Comparison of ENCODE assay signal across 1 cellular context in the genomic region with DNA sequence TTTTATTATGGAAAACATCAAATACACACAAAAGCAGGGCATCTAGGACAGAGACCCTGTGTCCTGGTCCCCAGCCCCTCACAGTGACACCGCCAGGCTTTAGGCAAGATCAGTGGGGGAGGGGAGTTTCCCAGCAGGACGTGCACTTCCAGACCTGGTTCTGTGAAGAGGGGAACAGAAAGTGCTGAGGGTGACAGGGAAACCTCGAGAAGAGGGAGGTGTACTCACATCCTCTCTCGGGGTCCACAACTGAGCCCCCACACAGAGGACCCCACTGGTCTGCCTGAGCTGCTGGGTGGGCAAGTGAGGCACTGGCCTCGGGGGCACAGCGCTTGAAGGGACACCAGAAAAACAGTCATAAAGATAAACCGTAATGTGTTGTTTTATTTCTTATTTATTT.
TF ChIP-seq lines count a peak whose summit lies in the region.

No MANE protein-coding gene starts in this region.

TF ChIP-seq in IMR-90, 13 proteins besides CTCF, POLR2A, EP300 and RAD21:
- TF ChIP-seq CHD1 (IDR thresholded peaks at IDR 0.05; ENCODE audit: low read depth, low read length), result no peak
- TF ChIP-seq, protein P1, sequence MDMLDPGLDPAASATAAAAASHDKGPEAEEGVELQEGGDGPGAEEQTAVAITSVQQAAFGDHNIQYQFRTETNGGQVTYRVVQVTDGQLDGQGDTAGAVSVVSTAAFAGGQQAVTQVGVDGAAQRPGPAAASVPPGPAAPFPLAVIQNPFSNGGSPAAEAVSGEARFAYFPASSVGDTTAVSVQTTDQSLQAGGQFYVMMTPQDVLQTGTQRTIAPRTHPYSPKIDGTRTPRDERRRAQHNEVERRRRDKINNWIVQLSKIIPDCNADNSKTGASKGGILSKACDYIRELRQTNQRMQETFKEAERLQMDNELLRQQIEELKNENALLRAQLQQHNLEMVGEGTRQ (IDR thresholded peaks at IDR 0.05; ENCODE audit: low read depth, low read length), result no peak
- no peak for TF ChIP-seq FOS (IDR thresholded peaks at IDR 0.05; ENCODE audit: low read depth, low read length)
- no peak for TF ChIP-seq BHLHE40 (IDR thresholded peaks at IDR 0.05; ENCODE audit: low read depth, low read length)
- TF ChIP-seq NFE2L2 (IDR thresholded peaks at IDR 0.05; ENCODE audit: low read depth, low read length), result no peak
- TF ChIP-seq SMC3 (IDR thresholded peaks at IDR 0.05; ENCODE audit: low read depth, low read length), result no peak
- no peak for TF ChIP-seq MXI1 (IDR thresholded peaks at IDR 0.05; ENCODE audit: borderline replicate concordance, low read depth, low read length)
TF ChIP-seq in IMR-90: peak in this region for 0.
